In genomic region chr13:94859812-94860210, GRCh38 we compare ENCODE assay signal across 1 cellular context.
TF ChIP-seq lines count a peak whose summit lies in the region.

No MANE protein-coding gene starts in this region.

TF ChIP-seq in endothelial cell of umbilical vein, 7 proteins besides CTCF, POLR2A, EP300 and RAD21 (continued from another document):
- TF ChIP-seq JUN (IDR thresholded peaks at IDR 0.05; ENCODE audit: borderline replicate concordance, insufficient read depth, insufficient read length, low read depth), result peak; percentile 33
- peak; percentile 71 for TF ChIP-seq GATA2 (IDR thresholded peaks at IDR 0.05; ENCODE audit: insufficient read depth, insufficient read length, low read depth, low read length)
- no peak for TF ChIP-seq EZH2 (IDR thresholded peaks at IDR 0.05; ENCODE audit: borderline replicate concordance, low read depth, low read length, severe bottlenecking)
- TF ChIP-seq MAX (IDR thresholded peaks at IDR 0.05; ENCODE audit: insufficient read depth, insufficient read length), result no peak
- TF ChIP-seq MYC (IDR thresholded peaks at IDR 0.05; ENCODE audit: low read depth, low read length), result no peak
- no peak for TF ChIP-seq POLR2AphosphoS5 (IDR thresholded peaks at IDR 0.05; ENCODE audit: insufficient read depth, low read depth, low read length)
